In the genomic region with DNA sequence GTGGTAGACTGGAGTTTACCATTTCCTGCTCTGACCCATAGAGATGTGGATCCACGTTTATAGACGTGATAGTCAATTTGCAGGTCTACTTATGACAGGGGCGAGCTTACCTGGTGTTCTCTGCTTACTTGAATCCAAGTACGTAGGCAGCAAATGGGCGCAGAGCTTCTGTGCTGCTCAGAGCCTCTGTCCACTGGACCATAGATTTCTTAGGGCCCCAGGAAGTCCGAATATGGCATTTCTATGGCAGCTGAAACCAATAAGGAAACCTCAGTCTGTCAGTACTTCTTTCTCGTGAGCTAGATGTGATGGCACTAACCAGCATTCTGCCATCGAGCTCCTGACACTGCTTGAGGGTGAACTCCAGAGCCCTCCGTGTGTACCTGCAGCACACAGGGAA, we compare ENCODE assay signal across 28 cellular contexts.
"Had no signal": no experiment of that assay in that cellular context is flagged by ENCODE, and none has a peak within 500 bp of the region (broad histone marks: within the 10 kb centered on the region; RNA-seq: fewer than 3 reads in every experiment).

No MANE protein-coding gene starts in this region.

- H3K27ac ChIP-seq: dorsolateral prefrontal cortex, gastrocnemius medialis, hepatocyte, left lung, ovary, psoas muscle, skin epidermis, spleen, testis, tibial nerve, upper lobe of left lung, uterus had no signal

- H3K27ac Mint-ChIP-seq: mesothelial cell of epicardium; naive B cell; nephron progenitor cell; stimulated activated memory B cell treated with anti-CD40 and anti-IgM and Interleukin-4, amounts not matched to agents 10 μg/mL and 1 μg/mL and 100 μg/mL, for 72 hours had no signal

- H3K4me3 Mint-ChIP-seq: mesothelial cell of epicardium; naive B cell; nephron progenitor cell; stimulated activated memory B cell treated with anti-CD40 and anti-IgM and Interleukin-4, amounts not matched to agents 10 μg/mL and 1 μg/mL and 100 μg/mL, for 72 hours had no signal

- H3K4me2 ChIP-seq: hepatocyte had no signal

- H3K9me3 ChIP-seq: gastrocnemius medialis, left lung, mucosa of descending colon, ovary, psoas muscle, spleen, testis, tibial nerve, upper lobe of left lung, uterus had no signal

- H3K4me3 ChIP-seq: dorsolateral prefrontal cortex, gastrocnemius medialis, hepatocyte, left lung, mucosa of descending colon, ovary, psoas muscle, skin epidermis, spleen, testis, tibial nerve, upper lobe of left lung, uterus had no signal

- H3K4me1 Mint-ChIP-seq: mesothelial cell of epicardium, nephron progenitor cell had no signal

- H3K36me3 ChIP-seq: ovary, uterus had no signal

- DNase-seq: dorsolateral prefrontal cortex; effector CD4-positive, alpha-beta T cell; foreskin fibroblast; gastrocnemius medialis; head of caudate nucleus; left cardiac atrium; left lung; mesenchymal stem cell; mucosa of descending colon; naive B cell; nephron progenitor cell; nucleus accumbens; ovary; posterior cingulate gyrus; psoas muscle; right cardiac atrium; spleen; stimulated activated CD4-positive, alpha-beta T cell treated with anti-CD3 and anti-CD28 coated beads, Interleukin-4, amount 100 ng/mL, for 4 hours; stimulated activated naive CD8-positive, alpha-beta T cell treated with anti-CD3 and anti-CD28 coated beads, Interleukin-15, Interleukin-2, amounts not matched to agents 100 U/mL and 50 U/mL, for 24 hours; substantia nigra; testis; upper lobe of left lung; uterus had no signal

- H3K9me3 Mint-ChIP-seq: mesothelial cell of epicardium; naive B cell; nephron progenitor cell; stimulated activated memory B cell treated with anti-CD40 and anti-IgM and Interleukin-4, amounts not matched to agents 10 μg/mL and 1 μg/mL and 100 μg/mL, for 72 hours had no signal

- H2AFZ ChIP-seq: hepatocyte had no signal

- ATAC-seq: gastrocnemius medialis; left cardiac atrium; left lung; mucosa of descending colon; psoas muscle; right cardiac atrium; stimulated activated memory B cell treated with anti-CD40 and anti-IgM and Interleukin-4, amounts not matched to agents 10 μg/mL and 1 μg/mL and 100 μg/mL, for 72 hours; stimulated activated naive CD8-positive, alpha-beta T cell treated with anti-CD3 and anti-CD28 coated beads, Interleukin-15, Interleukin-2, amounts not matched to agents 100 U/mL and 50 U/mL, for 24 hours had no signal

- H3K4me1 ChIP-seq: gastrocnemius medialis, psoas muscle, testis, tibial nerve, uterus had no signal

- H3K27me3 Mint-ChIP-seq: naive B cell; stimulated activated memory B cell treated with anti-CD40 and anti-IgM and Interleukin-4, amounts not matched to agents 10 μg/mL and 1 μg/mL and 100 μg/mL, for 72 hours had no signal

- H3K27me3 ChIP-seq: dorsolateral prefrontal cortex, gastrocnemius medialis, hepatocyte, left lung, ovary, spleen, testis, tibial nerve, upper lobe of left lung, uterus had no signal
